ENCODE assay signal across 15 cellular contexts in genomic region chr2:240611601-240612210, GRCh38. TPM values are rescaled to one million over a fixed set of nuclear protein-coding genes. Genes with fewer than 3 reads are reported as not detected.
DNase-seq lines count a peak whose midpoint lies in the region; ATAC-seq and FAIRE-seq lines count a peak whose summit lies in the region.
"Had no signal": no experiment of that assay in that cellular context is flagged by ENCODE, and none has a peak within 500 bp of the region (broad histone marks: within the 10 kb centered on the region; RNA-seq: fewer than 3 reads in every experiment).

No MANE protein-coding gene starts in this region.

- H3K36me3 Mint-ChIP-seq in activated CD4-positive, alpha-beta T cell treated with anti-CD3 and anti-CD28 coated beads for 36 hours (ENCODE audit: low read depth) = peaks cover 6% of the 10 kb centered on the region
- peaks cover 6% of the 10 kb centered on the region for H3K36me3 Mint-ChIP-seq in central memory CD8-positive, alpha-beta T cell (ENCODE audit: insufficient read depth)
- peaks cover 5% of the 10 kb centered on the region for H3K36me3 Mint-ChIP-seq in stimulated activated memory B cell treated with anti-CD40 and anti-IgM and Interleukin-4, amounts not matched to agents 10 μg/mL and 1 μg/mL and 100 μg/mL, for 72 hours

- no peaks in the 10 kb centered on the region for H3K27me3 ChIP-seq in small intestine (ENCODE audit: control insufficient read depth in 2 of 2, insufficient read depth in 2 of 2, low read length in 2 of 2)
- H3K27me3 ChIP-seq: MG63 had no signal

- peak; percentile 4 for DNase-seq in activated CD4-positive, alpha-beta T cell treated with anti-CD3 and anti-CD28 coated beads for 36 hours
- no peak for DNase-seq in activated CD4-positive, alpha-beta T cell treated with anti-CD3 and anti-CD28 coated beads for 48 hours
- DNase-seq in SKM-1 treated with dmso at 0.1 percent for 144 hours (lab: John Stamatoyannopoulos, UW; ENCODE audit: unreplicated experiment) = peak; percentile 80
- DNase-seq in central memory CD8-positive, alpha-beta T cell (ENCODE audit: low spot score in 2 of 2) = no peak
- peak; percentile 40 for DNase-seq in small intestine
- no peak for DNase-seq in hypothalamus (lab: John Stamatoyannopoulos, UW)
- DNase-seq in effector CD8-positive, alpha-beta T cell (lab: John Stamatoyannopoulos, UW) = no peak
- DNase-seq: MG63, NCI-H345, occipital lobe had no signal

- WGBS in small intestine, 3 donors = 76 to 84% (median 83%) methylated on average over 10 of the region's 10 CpGs

- H3K4me1 ChIP-seq in small intestine (ENCODE audit: control insufficient read depth in 2 of 2, insufficient read depth in 1 of 2, low read depth in 1 of 2, low read length in 1 of 2) = peaks cover 5% of the 10 kb centered on the region in 2 donors

- peak overlapping the region; percentile 44 for H3K27ac Mint-ChIP-seq in activated CD4-positive, alpha-beta T cell treated with anti-CD3 and anti-CD28 coated beads for 36 hours
- no peak overlapping the region for H3K27ac Mint-ChIP-seq in central memory CD8-positive, alpha-beta T cell (ENCODE audit: low read depth)
- no peak overlapping the region for H3K27ac Mint-ChIP-seq in stimulated activated memory B cell treated with anti-CD40 and anti-IgM and Interleukin-4, amounts not matched to agents 10 μg/mL and 1 μg/mL and 100 μg/mL, for 72 hours

- peaks cover 0 to 12% of the 10 kb centered on the region in 2 donors for H3K36me3 ChIP-seq in small intestine (ENCODE audit: control insufficient read depth in 2 of 2, insufficient read depth in 2 of 2, low read length in 2 of 2)
- H3K36me3 ChIP-seq: MG63 had no signal

- H3K27me3 Mint-ChIP-seq in activated CD4-positive, alpha-beta T cell treated with anti-CD3 and anti-CD28 coated beads for 36 hours = no peaks in the 10 kb centered on the region
- no peaks in the 10 kb centered on the region for H3K27me3 Mint-ChIP-seq in central memory CD8-positive, alpha-beta T cell
- no peaks in the 10 kb centered on the region for H3K27me3 Mint-ChIP-seq in stimulated activated memory B cell treated with anti-CD40 and anti-IgM and Interleukin-4, amounts not matched to agents 10 μg/mL and 1 μg/mL and 100 μg/mL, for 72 hours

- H3K9me3 ChIP-seq in small intestine (ENCODE audit: control insufficient read depth, low read depth) = no peaks in the 10 kb centered on the region
- H3K9me3 ChIP-seq: MG63 had no signal

- no peak overlapping the region for H3K4me3 ChIP-seq in small intestine (ENCODE audit: low read depth in 1 of 2, low read length in 2 of 2)
- H3K4me3 ChIP-seq: MG63 had no signal

- H3K4me1 Mint-ChIP-seq in activated CD4-positive, alpha-beta T cell treated with anti-CD3 and anti-CD28 coated beads for 36 hours = peaks cover 8% of the 10 kb centered on the region
- peaks cover 12% of the 10 kb centered on the region for H3K4me1 Mint-ChIP-seq in central memory CD8-positive, alpha-beta T cell
- peaks cover 8% of the 10 kb centered on the region for H3K4me1 Mint-ChIP-seq in stimulated activated memory B cell treated with anti-CD40 and anti-IgM and Interleukin-4, amounts not matched to agents 10 μg/mL and 1 μg/mL and 100 μg/mL, for 72 hours

- peak overlapping the region in 1 of 2 donors; percentile 3 for H3K27ac ChIP-seq in small intestine (ENCODE audit: low read depth in 1 of 2, low read length in 1 of 2)

- H3K4me3 Mint-ChIP-seq in activated CD4-positive, alpha-beta T cell treated with anti-CD3 and anti-CD28 coated beads for 36 hours = no peak overlapping the region
- H3K4me3 Mint-ChIP-seq in central memory CD8-positive, alpha-beta T cell = peak overlapping the region; percentile 47
- no peak overlapping the region for H3K4me3 Mint-ChIP-seq in stimulated activated memory B cell treated with anti-CD40 and anti-IgM and Interleukin-4, amounts not matched to agents 10 μg/mL and 1 μg/mL and 100 μg/mL, for 72 hours

- no peaks in the 10 kb centered on the region for H3K9me3 Mint-ChIP-seq in activated CD4-positive, alpha-beta T cell treated with anti-CD3 and anti-CD28 coated beads for 36 hours (ENCODE audit: low read depth)
- no peaks in the 10 kb centered on the region for H3K9me3 Mint-ChIP-seq in central memory CD8-positive, alpha-beta T cell
- H3K9me3 Mint-ChIP-seq in stimulated activated memory B cell treated with anti-CD40 and anti-IgM and Interleukin-4, amounts not matched to agents 10 μg/mL and 1 μg/mL and 100 μg/mL, for 72 hours = peaks cover 1% of the 10 kb centered on the region

- FAIRE-seq in small intestine (lab: Jason Lieb, UNC) = no peak
- FAIRE-seq: A204.1, bronchial epithelial cell, D721Med, endothelial cell of umbilical vein had no signal

- intact Hi-C loops in activated CD4-positive, alpha-beta T cell treated with anti-CD3 and anti-CD28 coated beads for 36 hours (cut with DNase I, micrococcal nuclease) = no loop called here

- CTCF ChIA-PET in activated CD4-positive, alpha-beta T cell treated with anti-CD3 and anti-CD28 coated beads for 36 hours (lab: Charles Lee) = interaction anchor here (0.8 kb wide), 1 partner anchor 176 kb away, joined by 3 read pairs; no protein-coding TSS in a partner anchor

- no peak for ATAC-seq in activated CD4-positive, alpha-beta T cell treated with anti-CD3 and anti-CD28 coated beads for 36 hours
- no peak for ATAC-seq in central memory CD8-positive, alpha-beta T cell (replicated peaks; ENCODE audit: extremely low read depth, poor library complexity, severe bottlenecking)
- ATAC-seq in stimulated activated memory B cell treated with anti-CD40 and anti-IgM and Interleukin-4, amounts not matched to agents 10 μg/mL and 1 μg/mL and 100 μg/mL, for 72 hours = no peak

- POLR2A ChIA-PET in activated CD4-positive, alpha-beta T cell treated with anti-CD3 and anti-CD28 coated beads for 36 hours (lab: Charles Lee) = no interaction called here

RNA-seq across cellular contexts. Expression of gene GPR35, which starts 13.6 kb away (rescaled TPM):
- 1 to 10 TPM; 3.6 to 4.1 TPM for total RNA-seq in activated CD4-positive, alpha-beta T cell treated with anti-CD3 and anti-CD28 coated beads for 36 hours
- polyA plus RNA-seq in small intestine = 100 to 1,000 TPM in 2 of 3 donors, 10 to 100 TPM in 1; 75.5 to 367 (median 327) TPM

RNA-seq across cellular contexts. Expression of gene CAPN10, which starts 25.2 kb away (rescaled TPM):
- 10 to 100 TPM; 22.1 to 30.2 TPM for total RNA-seq in activated CD4-positive, alpha-beta T cell treated with anti-CD3 and anti-CD28 coated beads for 36 hours
- 10 to 100 TPM; 19.7 to 33.8 (median 32.9) TPM for polyA plus RNA-seq in small intestine

RNA-seq across cellular contexts. Expression of gene RNPEPL1, which starts 43.4 kb away (rescaled TPM):
- total RNA-seq in activated CD4-positive, alpha-beta T cell treated with anti-CD3 and anti-CD28 coated beads for 36 hours = 10 to 100 TPM; 35.7 to 43.8 TPM
- 100 to 1,000 TPM; 100 to 149 (median 131) TPM for polyA plus RNA-seq in small intestine

RNA-seq across cellular contexts. Expression of gene DUSP28, which starts 51.5 kb away (rescaled TPM):
- 1 to 10 TPM; 3.3 to 5.0 TPM for total RNA-seq in activated CD4-positive, alpha-beta T cell treated with anti-CD3 and anti-CD28 coated beads for 36 hours
- 1 to 10 TPM; 1.8 to 7.0 (median 3.1) TPM for polyA plus RNA-seq in small intestine

RNA-seq across cellular contexts. Expression of gene ANKMY1, which starts 53.9 kb away (rescaled TPM):
- 10 to 100 TPM; 20.7 to 24.0 TPM for total RNA-seq in activated CD4-positive, alpha-beta T cell treated with anti-CD3 and anti-CD28 coated beads for 36 hours
- 1 to 10 TPM; 3.4 to 5.9 (median 5.9) TPM for polyA plus RNA-seq in small intestine

Comparison
In these comparisons a context has a peak if more than half of its experiments do, and no peak if none do; other contexts are left out.
1. DNase-seq: peak in activated CD4-positive, alpha-beta T cell treated with anti-CD3 and anti-CD28 coated beads for 36 hours (single experiment), SKM-1 treated with dmso at 0.1 percent for 144 hours (single experiment) and small intestine (single experiment); none in activated CD4-positive, alpha-beta T cell treated with anti-CD3 and anti-CD28 coated beads for 48 hours (single experiment), central memory CD8-positive, alpha-beta T cell (0 of 2), hypothalamus (0 of 51) and effector CD8-positive, alpha-beta T cell (single experiment).